17 cellular contexts compared by ENCODE assay signal in the genomic region with DNA sequence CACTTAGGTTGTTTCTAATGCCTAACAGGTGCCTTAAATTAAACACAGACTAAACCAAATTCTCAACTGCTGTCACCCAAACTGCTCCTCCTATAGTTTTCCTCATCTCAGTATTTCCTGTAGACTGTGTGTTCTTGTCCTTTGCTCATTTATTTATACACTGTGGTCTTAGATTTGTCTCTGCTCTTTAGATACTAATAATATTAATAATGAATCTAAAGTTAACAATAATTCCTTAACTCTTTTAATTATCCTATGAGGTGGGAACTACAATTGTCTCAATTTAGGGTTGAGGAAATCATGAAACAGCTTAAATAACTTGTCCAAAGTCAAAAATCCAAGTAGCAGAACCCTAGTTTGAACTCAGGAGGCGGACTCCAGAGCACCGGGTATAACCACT. TPM values are rescaled to one million over a fixed set of nuclear protein-coding genes. Genes with fewer than 3 reads are reported as not detected.
DNase-seq lines count a peak whose midpoint lies in the region; ATAC-seq and TF ChIP-seq lines count a peak whose summit lies in the region.
"Had no signal": no experiment of that assay in that cellular context is flagged by ENCODE, and none has a peak within 500 bp of the region (broad histone marks: within the 10 kb centered on the region; RNA-seq: fewer than 3 reads in every experiment).

No MANE protein-coding gene starts in this region.

- no peaks in the 10 kb centered on the region for H3K9me3 Mint-ChIP-seq in natural killer cell treated with Interleukin-12 subunit alpha and Interleukin-12 subunit beta and Interleukin-15 and Interleukin-18, amount 100 ng/mL, for 72 hours
- no peaks in the 10 kb centered on the region for H3K9me3 Mint-ChIP-seq in activated T-cell treated with anti-CD3 and anti-CD28 coated beads, Interleukin-2, amount 50 U/mL, for 24 hours

- H3K9ac ChIP-seq in GM23248 (no peak overlapping the region), PC-3 (ENCODE audit: low read length) (no peak overlapping the region)

- intact Hi-C loops in PC-3 (cut with micrococcal nuclease), result no loop called here

- peak overlapping the region in 1 of 2 donors; percentile 86 for H3K27ac Mint-ChIP-seq in natural killer cell treated with Interleukin-12 subunit alpha and Interleukin-12 subunit beta and Interleukin-15 and Interleukin-18, amount 100 ng/mL, for 72 hours
- no peak overlapping the region for H3K27ac Mint-ChIP-seq in activated T-cell treated with anti-CD3 and anti-CD28 coated beads, Interleukin-2, amount 50 U/mL, for 24 hours

- CTCF ChIA-PET in PC-3 (lab: Charles Lee), result no interaction called here

- no peak for ATAC-seq in natural killer cell treated with Interleukin-12 subunit alpha and Interleukin-12 subunit beta and Interleukin-15 and Interleukin-18, amount 100 ng/mL, for 72 hours
- no peak for ATAC-seq in PC-3
- ATAC-seq: Right ventricle myocardium inferior had no signal

- peaks cover 22% of the 10 kb centered on the region; the same call in 1 of the 2 replicates for H3F3A ChIP-seq in GM23248 (ENCODE audit: insufficient read depth)
- no peaks in the 10 kb centered on the region for H3F3A ChIP-seq in PC-3 (ENCODE audit: low read length, unreplicated experiment)

- WGBS in GM23248 (ENCODE audit: low coverage in 1 of 2, low lambda C conversion rate in 2 of 2, missing lambda C conversion rate in 2 of 2), 2 experiments, result 49 to 56% methylated on average over 2 of the region's 2 CpGs

- H3K4me3 ChIP-seq in GM23248 (no peak overlapping the region), brain microvascular endothelial cell (ENCODE audit: low read depth, low read length) (no peak overlapping the region), PC-3 (ENCODE audit: low read length) (no peak overlapping the region), SJCRH30 (no peak overlapping the region)

- H2AFZ ChIP-seq in GM23248, result no peak overlapping the region
- no peak overlapping the region for H2AFZ ChIP-seq in PC-3 (ENCODE audit: low read length)

- no peak overlapping the region for H3K27ac ChIP-seq in GM23248
- peak overlapping the region; percentile 76 for H3K27ac ChIP-seq in brain microvascular endothelial cell
- no peak overlapping the region for H3K27ac ChIP-seq in PC-3 (ENCODE audit: low read length)
- H3K27ac ChIP-seq in SJCRH30, result no peak overlapping the region

- H3K4me1 ChIP-seq in GM23248 (ENCODE audit: insufficient read depth) (peaks cover 14% of the 10 kb centered on the region), PC-3 (ENCODE audit: insufficient read depth, low read length) (no peaks in the 10 kb centered on the region), SJCRH30 (no peaks in the 10 kb centered on the region; the same call in 1 of the 2 replicates)

- H3K27me3 ChIP-seq in GM23248 (replicated peaks; ENCODE audit: insufficient read depth) (no peaks in the 10 kb centered on the region), brain microvascular endothelial cell (replicated peaks) (no peaks in the 10 kb centered on the region), PC-3 (ENCODE audit: low read length) (no peaks in the 10 kb centered on the region), SJCRH30 (no peaks in the 10 kb centered on the region)

- DNase-seq in GM23248, result peak; percentile 32
- peak; percentile 5 for DNase-seq in RPMI7951 (ENCODE audit: low read depth)
- DNase-seq in brain microvascular endothelial cell, result no peak
- DNase-seq in natural killer cell treated with Interleukin-12 subunit alpha and Interleukin-12 subunit beta and Interleukin-15 and Interleukin-18, amount 100 ng/mL, for 72 hours (ENCODE audit: low spot score), result no peak
- DNase-seq in PC-3, result no peak
- no peak for DNase-seq in NCI-H2081 (lab: John Stamatoyannopoulos, UW)
- no peak for DNase-seq in SJCRH30
- DNase-seq in activated T-cell treated with anti-CD3 and anti-CD28 coated beads, Interleukin-2, amount 50 U/mL, for 24 hours, result no peak
- DNase-seq: AML-193, COR-L47, DMS153, H7, NCI-H1417, NCI-H187 treated with DMSO at 0.1 percent for 48 hours, NCI-H2171 treated with DMSO at 0.1 percent for 48 hours, NCI-H748 treated with DMSO at 0.1 percent for 48 hours had no signal

- in situ Hi-C loops in GM23248 (cut with MboI) (no loop called here), brain microvascular endothelial cell (cut with HindIII; ENCODE audit: low pct_ligation_motif_present, low sequenced_read_pairs) (no loop called here)

- peak overlapping the region; percentile 79 for H3K4me3 Mint-ChIP-seq in natural killer cell treated with Interleukin-12 subunit alpha and Interleukin-12 subunit beta and Interleukin-15 and Interleukin-18, amount 100 ng/mL, for 72 hours
- H3K4me3 Mint-ChIP-seq in activated T-cell treated with anti-CD3 and anti-CD28 coated beads, Interleukin-2, amount 50 U/mL, for 24 hours, result no peak overlapping the region

- H3K9me3 ChIP-seq in GM23248 (ENCODE audit: low read depth) (no peaks in the 10 kb centered on the region), PC-3 (ENCODE audit: low read length) (no peaks in the 10 kb centered on the region), SJCRH30 (replicated peaks) (no peaks in the 10 kb centered on the region)

- no peaks in the 10 kb centered on the region for H3K27me3 Mint-ChIP-seq in natural killer cell treated with Interleukin-12 subunit alpha and Interleukin-12 subunit beta and Interleukin-15 and Interleukin-18, amount 100 ng/mL, for 72 hours
- H3K27me3 Mint-ChIP-seq in activated T-cell treated with anti-CD3 and anti-CD28 coated beads, Interleukin-2, amount 50 U/mL, for 24 hours, result no peaks in the 10 kb centered on the region

- H3K4me1 Mint-ChIP-seq in natural killer cell treated with Interleukin-12 subunit alpha and Interleukin-12 subunit beta and Interleukin-15 and Interleukin-18, amount 100 ng/mL, for 72 hours (ENCODE audit: low read depth in 2 of 2), result peaks cover 43 to 44% of the 10 kb centered on the region in 2 donors
- peaks cover 20% of the 10 kb centered on the region for H3K4me1 Mint-ChIP-seq in activated T-cell treated with anti-CD3 and anti-CD28 coated beads, Interleukin-2, amount 50 U/mL, for 24 hours (ENCODE audit: low read depth)

- H4K20me1 ChIP-seq in GM23248 (ENCODE audit: insufficient read depth) (peaks cover 6% of the 10 kb centered on the region; the same call in 1 of the 2 replicates), PC-3 (ENCODE audit: low read length) (no peaks in the 10 kb centered on the region)

- TF ChIP-seq CTCF in brain microvascular endothelial cell (IDR thresholded peaks at IDR 0.05; ENCODE audit: low read depth, low read length, missing control alignments) (no peak), PC-3 (conservative IDR thresholded peaks at IDR 0.05; ENCODE audit: low read depth, low read length) (no peak)

- POLR2A ChIA-PET in PC-3 (lab: Charles Lee; ENCODE audit: unreplicated experiment), result no interaction called here

- BruUV-seq in PC-3 (replicated peaks; lab: Mats Ljungman, UMichigan), result no TSS peak

- peaks cover 30% of the 10 kb centered on the region for H3K36me3 Mint-ChIP-seq in natural killer cell treated with Interleukin-12 subunit alpha and Interleukin-12 subunit beta and Interleukin-15 and Interleukin-18, amount 100 ng/mL, for 72 hours
- peaks cover 67% of the 10 kb centered on the region for H3K36me3 Mint-ChIP-seq in activated T-cell treated with anti-CD3 and anti-CD28 coated beads, Interleukin-2, amount 50 U/mL, for 24 hours (ENCODE audit: low read depth)

- no peaks in the 10 kb centered on the region; the same call in 1 of the 2 replicates for H3K36me3 ChIP-seq in GM23248 (ENCODE audit: low read depth)
- H3K36me3 ChIP-seq in brain microvascular endothelial cell (replicated peaks), result peaks cover 44% of the 10 kb centered on the region
- no peaks in the 10 kb centered on the region; the same call in none of the 2 replicates for H3K36me3 ChIP-seq in PC-3 (ENCODE audit: low read depth, low read length)
- peaks cover 52% of the 10 kb centered on the region for H3K36me3 ChIP-seq in SJCRH30

- H3K4me2 ChIP-seq in GM23248 (ENCODE audit: unreplicated experiment) (peak overlapping the region; percentile 0), PC-3 (ENCODE audit: low read length) (no peak overlapping the region)

- no peaks in the 10 kb centered on the region for H3K9me2 ChIP-seq in GM23248 (ENCODE audit: insufficient read depth)
- no peaks in the 10 kb centered on the region for H3K9me2 ChIP-seq in PC-3 (replicated peaks; ENCODE audit: low read length)

- peaks cover 17% of the 10 kb centered on the region for H3K79me2 ChIP-seq in GM23248 (ENCODE audit: insufficient read depth)
- no peaks in the 10 kb centered on the region for H3K79me2 ChIP-seq in PC-3 (ENCODE audit: low read length)

RNA-seq across cellular contexts. Expression of a gene that starts 43.9 kb away (rescaled TPM):
- 0.22 and 0.63 TPM in 2 replicates for total RNA-seq in GM23248 (2014; rRNA removed; shearing (Covaris generic))
- 0.47 and 1.1 TPM in 2 replicates for polyA plus RNA-seq in GM23248 (2016; fragmentation: Nextera tagmentation; extraction: Ambion mirVana)
- 1.1 and 1.8 TPM in 2 replicates for total RNA-seq in RPMI7951 (2014; rRNA removed; shearing (Covaris generic))
- 10 to 100 TPM; 14.2 to 19.0 TPM for total RNA-seq in natural killer cell treated with Interleukin-12 subunit alpha and Interleukin-12 subunit beta and Interleukin-15 and Interleukin-18, amount 100 ng/mL, for 72 hours
- total RNA-seq in PC-3 (2014; rRNA removed), result 0.23 and 3.2 TPM in 2 replicates
- total RNA-seq in SJCRH30 (2014; rRNA removed; shearing (Covaris generic)), result 3.2 and 4.0 TPM in 2 replicates

Comparison
In these comparisons a context has a peak if more than half of its experiments do, and no peak if none do; other contexts are left out.
1. DNase-seq: peak in GM23248 (single experiment) and RPMI7951 (single experiment); none in brain microvascular endothelial cell (single experiment), natural killer cell treated with Interleukin-12 subunit alpha and Interleukin-12 subunit beta and Interleukin-15 and Interleukin-18, amount 100 ng/mL, for 72 hours (single experiment), PC-3 (single experiment), NCI-H2081 (0 of 2), SJCRH30 (0 of 2) and activated T-cell treated with anti-CD3 and anti-CD28 coated beads, Interleukin-2, amount 50 U/mL, for 24 hours (single experiment).